1 cellular context compared by ENCODE assay signal in the genomic region with DNA sequence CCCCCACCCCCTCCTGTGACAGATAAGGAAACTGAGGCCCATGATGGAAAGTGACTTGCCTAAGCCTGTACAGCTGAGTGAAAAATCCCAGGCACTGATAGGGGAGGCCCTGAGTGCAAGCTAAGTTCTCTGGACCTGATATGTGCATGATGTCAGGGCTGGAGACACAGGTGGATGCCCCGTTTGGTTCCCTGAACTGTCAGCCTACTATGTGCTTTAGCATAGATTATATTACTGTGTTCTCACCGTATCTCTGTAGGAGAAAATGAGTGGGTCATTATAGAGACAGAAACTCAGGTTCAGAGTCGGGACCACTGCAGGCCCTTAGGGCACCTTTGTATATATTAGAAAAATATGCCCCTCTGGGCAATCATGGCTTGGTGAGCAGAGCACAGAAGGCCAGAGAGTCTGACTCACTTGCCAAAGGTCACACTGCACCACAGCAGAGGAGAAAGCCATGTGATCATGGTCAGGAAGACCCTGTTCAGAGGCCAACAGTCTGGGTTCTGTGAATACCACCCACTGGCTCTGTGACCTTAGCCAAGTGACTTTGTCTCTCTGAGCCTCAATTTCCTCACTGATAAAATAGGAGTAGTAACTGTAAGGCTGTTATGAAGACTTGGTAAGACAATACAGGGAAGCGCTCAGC.
TF ChIP-seq lines count a peak whose summit lies in the region.

No MANE protein-coding gene starts in this region.

TF ChIP-seq in HCT116, 20 proteins besides CTCF, POLR2A, EP300 and RAD21 (continued from another document):
- TF ChIP-seq, protein P1, sequence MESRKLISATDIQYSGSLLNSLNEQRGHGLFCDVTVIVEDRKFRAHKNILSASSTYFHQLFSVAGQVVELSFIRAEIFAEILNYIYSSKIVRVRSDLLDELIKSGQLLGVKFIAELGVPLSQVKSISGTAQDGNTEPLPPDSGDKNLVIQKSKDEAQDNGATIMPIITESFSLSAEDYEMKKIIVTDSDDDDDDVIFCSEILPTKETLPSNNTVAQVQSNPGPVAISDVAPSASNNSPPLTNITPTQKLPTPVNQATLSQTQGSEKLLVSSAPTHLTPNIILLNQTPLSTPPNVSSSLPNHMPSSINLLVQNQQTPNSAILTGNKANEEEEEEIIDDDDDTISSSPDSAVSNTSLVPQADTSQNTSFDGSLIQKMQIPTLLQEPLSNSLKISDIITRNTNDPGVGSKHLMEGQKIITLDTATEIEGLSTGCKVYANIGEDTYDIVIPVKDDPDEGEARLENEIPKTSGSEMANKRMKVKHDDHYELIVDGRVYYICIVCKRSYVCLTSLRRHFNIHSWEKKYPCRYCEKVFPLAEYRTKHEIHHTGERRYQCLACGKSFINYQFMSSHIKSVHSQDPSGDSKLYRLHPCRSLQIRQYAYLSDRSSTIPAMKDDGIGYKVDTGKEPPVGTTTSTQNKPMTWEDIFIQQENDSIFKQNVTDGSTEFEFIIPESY (IDR thresholded peaks at IDR 0.05; ENCODE audit: extremely low read depth, insufficient replicate concordance, low read length): no peak
- no peak for TF ChIP-seq TCF7L2 (IDR thresholded peaks at IDR 0.05; ENCODE audit: borderline replicate concordance, extremely low read depth, insufficient read depth, insufficient read length)
- TF ChIP-seq, protein P2, sequence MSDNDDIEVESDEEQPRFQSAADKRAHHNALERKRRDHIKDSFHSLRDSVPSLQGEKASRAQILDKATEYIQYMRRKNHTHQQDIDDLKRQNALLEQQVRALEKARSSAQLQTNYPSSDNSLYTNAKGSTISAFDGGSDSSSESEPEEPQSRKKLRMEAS (IDR thresholded peaks at IDR 0.05): no peak
- no peak for TF ChIP-seq JUND (IDR thresholded peaks at IDR 0.05)
- TF ChIP-seq, protein P3, sequence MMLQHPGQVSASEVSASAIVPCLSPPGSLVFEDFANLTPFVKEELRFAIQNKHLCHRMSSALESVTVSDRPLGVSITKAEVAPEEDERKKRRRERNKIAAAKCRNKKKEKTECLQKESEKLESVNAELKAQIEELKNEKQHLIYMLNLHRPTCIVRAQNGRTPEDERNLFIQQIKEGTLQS (IDR thresholded peaks at IDR 0.05): no peak
- no peak for TF ChIP-seq EZH2phosphoT487 (IDR thresholded peaks at IDR 0.05; ENCODE audit: borderline replicate concordance)
- TF ChIP-seq ELF1 (IDR thresholded peaks at IDR 0.05; ENCODE audit: borderline replicate concordance, low read depth): no peak
- TF ChIP-seq SIN3A (IDR thresholded peaks at IDR 0.05; ENCODE audit: low read depth): no peak
- TF ChIP-seq ZNF274 (IDR thresholded peaks at IDR 0.05; ENCODE audit: low read depth, low read length): no peak
- TF ChIP-seq ZFX (IDR thresholded peaks at IDR 0.05): no peak
- no peak for TF ChIP-seq EZH2 (IDR thresholded peaks at IDR 0.05)
TF ChIP-seq in HCT116: peak in this region for 0.
